19 cellular contexts compared by ENCODE assay signal in genomic region chr4:8155048-8155447, GRCh38.
"Had no signal": no experiment of that assay in that cellular context is flagged by ENCODE, and none has a peak within 500 bp of the region (broad histone marks: within the 10 kb centered on the region; RNA-seq: fewer than 3 reads in every experiment).

No MANE protein-coding gene starts in this region.

- H3K9me3 Mint-ChIP-seq: activated CD4-positive, alpha-beta T cell treated with anti-CD3 and anti-CD28 coated beads, Interleukin-2, amount 10 ng/mL, durations not matched to agents 7 days and 5 days; activated naive CD4-positive, alpha-beta T cell treated with anti-CD3 and anti-CD28 coated beads, Interleukin-2, amount 50 U/mL, for 24 hours; activated T-cell treated with anti-CD3 and anti-CD28 coated beads, Interleukin-2, amount 50 U/mL, for 24 hours; naive B cell; WTC11 had no signal

- FAIRE-seq: endothelial cell of umbilical vein had no signal

- H3K27ac Mint-ChIP-seq: activated CD4-positive, alpha-beta T cell treated with anti-CD3 and anti-CD28 coated beads, Interleukin-2, amount 10 ng/mL, durations not matched to agents 7 days and 5 days; activated CD8-positive, alpha-beta memory T cell treated with anti-CD3 and anti-CD28 coated beads, Interleukin-2, amount 10 ng/mL, durations not matched to agents 7 days and 5 days; activated naive CD4-positive, alpha-beta T cell treated with anti-CD3 and anti-CD28 coated beads, Interleukin-2, amount 50 U/mL, for 24 hours; activated T-cell treated with anti-CD3 and anti-CD28 coated beads, Interleukin-2, amount 50 U/mL, for 24 hours; T-helper 17 cell; WTC11 had no signal

- H3K4me3 Mint-ChIP-seq: activated CD4-positive, alpha-beta T cell treated with anti-CD3 and anti-CD28 coated beads, Interleukin-2, amount 10 ng/mL, durations not matched to agents 7 days and 5 days; activated CD8-positive, alpha-beta memory T cell treated with anti-CD3 and anti-CD28 coated beads, Interleukin-2, amount 10 ng/mL, durations not matched to agents 7 days and 5 days; activated naive CD4-positive, alpha-beta T cell treated with anti-CD3 and anti-CD28 coated beads, Interleukin-2, amount 50 U/mL, for 24 hours; activated T-cell treated with anti-CD3 and anti-CD28 coated beads, Interleukin-2, amount 50 U/mL, for 24 hours; T-helper 17 cell; WTC11 had no signal

- H3K27ac ChIP-seq: gastroesophageal sphincter, left lung, parathyroid adenoma, suprapubic skin, upper lobe of left lung had no signal

- H3K79me2 ChIP-seq: parathyroid adenoma had no signal

- H3K4me3 ChIP-seq: gastroesophageal sphincter, left lung, suprapubic skin, upper lobe of left lung had no signal

- H3K4me1 ChIP-seq: parathyroid adenoma had no signal

- ATAC-seq: activated CD8-positive, alpha-beta memory T cell treated with anti-CD3 and anti-CD28 coated beads, Interleukin-2, amount 10 ng/mL, durations not matched to agents 7 days and 5 days; gastroesophageal sphincter; left lung; T-helper 17 cell; WTC11 had no signal

- H3K9me3 ChIP-seq: gastroesophageal sphincter, left lung, suprapubic skin, upper lobe of left lung had no signal

- H2AFZ ChIP-seq: parathyroid adenoma had no signal

- H3K36me3 ChIP-seq: left lung, suprapubic skin, upper lobe of left lung had no signal

- DNase-seq: activated CD4-positive, alpha-beta T cell treated with anti-CD3 and anti-CD28 coated beads, Interleukin-2, amount 10 ng/mL, durations not matched to agents 7 days and 5 days; activated CD8-positive, alpha-beta memory T cell treated with anti-CD3 and anti-CD28 coated beads, Interleukin-2, amount 10 ng/mL, durations not matched to agents 7 days and 5 days; activated effector memory CD4-positive, alpha-beta T cell treated with Interleukin-2 at 50 U/mL for 16 hours; activated T-cell treated with anti-CD3 and anti-CD28 coated beads, Interleukin-2, amount 50 U/mL, for 24 hours; cortex of kidney; effector CD8-positive, alpha-beta T cell; islet precursor cell; naive B cell; stimulated activated CD4-positive, alpha-beta T cell treated with anti-CD3 and anti-CD28 coated beads, Interleukin-2, amount 100 ng/mL, for 48 hours; stimulated activated naive CD4-positive, alpha-beta T cell; T-helper 17 cell; upper lobe of left lung had no signal

- H3K9ac ChIP-seq: parathyroid adenoma had no signal

- H3K36me3 Mint-ChIP-seq: activated CD8-positive, alpha-beta memory T cell treated with anti-CD3 and anti-CD28 coated beads, Interleukin-2, amount 10 ng/mL, durations not matched to agents 7 days and 5 days; activated naive CD4-positive, alpha-beta T cell treated with anti-CD3 and anti-CD28 coated beads, Interleukin-2, amount 50 U/mL, for 24 hours; naive B cell; WTC11 had no signal
